ENCODE assay signal across 31 cellular contexts in genomic region chr1:237013608-237014007, GRCh38. TPM values are rescaled to one million over a fixed set of nuclear protein-coding genes. Genes with fewer than 3 reads are reported as not detected.
DNase-seq lines count a peak whose midpoint lies in the region; ATAC-seq and TF ChIP-seq lines count a peak whose summit lies in the region.
"Had no signal": no experiment of that assay in that cellular context is flagged by ENCODE, and none has a peak within 500 bp of the region (broad histone marks: within the 10 kb centered on the region; RNA-seq: fewer than 3 reads in every experiment).

No MANE protein-coding gene starts in this region.

- H3K4me1 ChIP-seq in mammary epithelial cell (ENCODE audit: insufficient read depth, low read length): no peaks in the 10 kb centered on the region
- peaks cover 3 to 21% (median 8%) of the 10 kb centered on the region in 4 donors for H3K4me1 ChIP-seq in transverse colon
- H3K4me1 ChIP-seq: tibial nerve had no signal

- H3K27me3 ChIP-seq in mammary epithelial cell (ENCODE audit: insufficient read depth, low read length) (no peaks in the 10 kb centered on the region), transverse colon (no peaks in the 10 kb centered on the region)
- H3K27me3 ChIP-seq: tibial nerve had no signal

- H3K36me3 Mint-ChIP-seq in MCF 10A (ENCODE audit: insufficient read depth, unreplicated experiment) (no peaks in the 10 kb centered on the region), chondrocyte (ENCODE audit: low read depth) (no peaks in the 10 kb centered on the region), osteocyte (ENCODE audit: unreplicated experiment) (no peaks in the 10 kb centered on the region)
- H3K36me3 Mint-ChIP-seq: activated naive CD4-positive, alpha-beta T cell treated with anti-CD3 and anti-CD28 coated beads, Interleukin-2, amount 10 ng/mL, durations not matched to agents 7 days and 5 days; natural killer cell treated with Interleukin-12 subunit alpha and Interleukin-12 subunit beta and Interleukin-15 and Interleukin-18, amount 100 ng/mL, for 72 hours had no signal

- H3K4me3 ChIP-seq in mammary epithelial cell (replicated peaks in 1 of 3; ENCODE audit: insufficient read depth in 1 of 3, low read depth in 2 of 3, low read length in 3 of 3) (no peak overlapping the region), transverse colon (no peak overlapping the region)
- H3K4me3 ChIP-seq: GM12878, tibial nerve had no signal

- POLR2A ChIA-PET in MCF 10A (lab: Yijun Ruan, JAX): no interaction called here

- no peak overlapping the region for H3K4me2 ChIP-seq in mammary epithelial cell (ENCODE audit: insufficient read depth, low read depth, low read length)

- H3K36me3 ChIP-seq in mammary epithelial cell (ENCODE audit: insufficient read depth, low read length) (no peaks in the 10 kb centered on the region), transverse colon (no peaks in the 10 kb centered on the region)
- H3K36me3 ChIP-seq: tibial nerve had no signal

- TF ChIP-seq POLR2A in transverse colon (IDR thresholded peaks at IDR 0.05): no peak

- H3K9me3 Mint-ChIP-seq in MCF 10A (ENCODE audit: unreplicated experiment) (no peaks in the 10 kb centered on the region), chondrocyte (ENCODE audit: low read depth) (no peaks in the 10 kb centered on the region), osteocyte (ENCODE audit: unreplicated experiment) (peaks cover 2% of the 10 kb centered on the region)
- H3K9me3 Mint-ChIP-seq: activated CD4-positive, alpha-beta memory T cell treated with anti-CD3 and anti-CD28 coated beads, Interleukin-2, amount 10 ng/mL, durations not matched to agents 7 days and 5 days; activated naive CD4-positive, alpha-beta T cell treated with anti-CD3 and anti-CD28 coated beads, Interleukin-2, amount 10 ng/mL, durations not matched to agents 7 days and 5 days; effector memory CD8-positive, alpha-beta T cell; natural killer cell treated with Interleukin-12 subunit alpha and Interleukin-12 subunit beta and Interleukin-15 and Interleukin-18, amount 100 ng/mL, for 72 hours; stimulated activated naive CD8-positive, alpha-beta T cell treated with anti-CD3 and anti-CD28 coated beads, Interleukin-15, Interleukin-2, amounts not matched to agents 100 ng/mL and 50 ng/mL, for 24 hours had no signal

- H3K27ac Mint-ChIP-seq in MCF 10A (ENCODE audit: low read depth, unreplicated experiment) (peak overlapping the region; percentile 88), chondrocyte (ENCODE audit: unreplicated experiment) (peak overlapping the region; percentile 74), osteocyte (ENCODE audit: unreplicated experiment) (peak overlapping the region; percentile 76)
- H3K27ac Mint-ChIP-seq: activated CD4-positive, alpha-beta memory T cell treated with anti-CD3 and anti-CD28 coated beads, Interleukin-2, amount 10 ng/mL, durations not matched to agents 7 days and 5 days; activated naive CD4-positive, alpha-beta T cell treated with anti-CD3 and anti-CD28 coated beads, Interleukin-2, amount 10 ng/mL, durations not matched to agents 7 days and 5 days; effector memory CD8-positive, alpha-beta T cell; HFFc6; natural killer cell treated with Interleukin-12 subunit alpha and Interleukin-12 subunit beta and Interleukin-15 and Interleukin-18, amount 100 ng/mL, for 72 hours; stimulated activated naive CD8-positive, alpha-beta T cell treated with anti-CD3 and anti-CD28 coated beads, Interleukin-15, Interleukin-2, amounts not matched to agents 100 ng/mL and 50 ng/mL, for 24 hours had no signal

- H4K20me1 ChIP-seq in mammary epithelial cell (ENCODE audit: insufficient read depth, low read length): no peaks in the 10 kb centered on the region

- peaks cover 26% of the 10 kb centered on the region for H3K27me3 Mint-ChIP-seq in MCF 10A (ENCODE audit: insufficient read depth, unreplicated experiment)
- H3K27me3 Mint-ChIP-seq in chondrocyte (ENCODE audit: low read depth): peaks cover 21% of the 10 kb centered on the region
- H3K27me3 Mint-ChIP-seq in osteocyte (ENCODE audit: unreplicated experiment): peaks cover 22% of the 10 kb centered on the region

- H3K79me2 ChIP-seq in mammary epithelial cell (ENCODE audit: insufficient read depth, low read length): no peaks in the 10 kb centered on the region

- dilution Hi-C loops in mammary epithelial cell (cut with HindIII; ENCODE audit: low sequenced_read_pairs): no loop called here

- in situ Hi-C loops in mammary epithelial cell (cut with MboI; ENCODE audit: low sequenced_read_pairs in 2 of 2): no loop called here
- in situ Hi-C loops in transverse colon (cut with MboI; ENCODE audit: low pct_ligation_motif_present in 1 of 4, low pct_unique_long_range_greater_than_20kb in 1 of 4, low sequenced_read_pairs in 3 of 4): no loop called here

- ATAC-seq in HG02571 (IDR thresholded peaks at IDR 0.05; ENCODE audit: unreplicated experiment): no peak
- ATAC-seq: effector memory CD8-positive, alpha-beta T cell; GM12878; natural killer cell treated with Interleukin-12 subunit alpha and Interleukin-12 subunit beta and Interleukin-15 and Interleukin-18, amount 100 ng/mL, for 72 hours had no signal

- TF ChIP-seq EP300 in transverse colon (IDR thresholded peaks at IDR 0.05; ENCODE audit: low read depth): no peak

- H2AFZ ChIP-seq in mammary epithelial cell (ENCODE audit: low read depth, low read length): no peak overlapping the region

- 31% methylated on average over 5 of the region's 5 CpGs for WGBS in mammary epithelial cell (ENCODE audit: low coverage, missing lambda C conversion rate)
- 43 to 75% methylated on average over 1 to 5 of the region's 5 CpGs for WGBS in transverse colon (ENCODE audit: low coverage in 1 of 2), 2 donors

- H3K4me3 Mint-ChIP-seq in MCF 10A (ENCODE audit: unreplicated experiment) (no peak overlapping the region), chondrocyte (ENCODE audit: unreplicated experiment) (no peak overlapping the region), osteocyte (ENCODE audit: unreplicated experiment) (no peak overlapping the region)
- H3K4me3 Mint-ChIP-seq: activated CD4-positive, alpha-beta memory T cell treated with anti-CD3 and anti-CD28 coated beads, Interleukin-2, amount 10 ng/mL, durations not matched to agents 7 days and 5 days; activated naive CD4-positive, alpha-beta T cell treated with anti-CD3 and anti-CD28 coated beads, Interleukin-2, amount 10 ng/mL, durations not matched to agents 7 days and 5 days; effector memory CD8-positive, alpha-beta T cell; HFFc6; natural killer cell treated with Interleukin-12 subunit alpha and Interleukin-12 subunit beta and Interleukin-15 and Interleukin-18, amount 100 ng/mL, for 72 hours; stimulated activated naive CD8-positive, alpha-beta T cell treated with anti-CD3 and anti-CD28 coated beads, Interleukin-15, Interleukin-2, amounts not matched to agents 100 ng/mL and 50 ng/mL, for 24 hours had no signal

- H3K9me3 ChIP-seq in mammary epithelial cell (replicated peaks; ENCODE audit: insufficient read depth, low read length): no peaks in the 10 kb centered on the region
- no peaks in the 10 kb centered on the region for H3K9me3 ChIP-seq in transverse colon
- H3K9me3 ChIP-seq: tibial nerve had no signal

- CTCF ChIA-PET in MCF 10A (lab: Yijun Ruan, JAX) (interaction anchor here (0.6 kb wide), 1 partner anchor 61 kb away, joined by 4 read pairs; no protein-coding TSS in a partner anchor), mammary epithelial cell (lab: Charles Lee; ENCODE audit: low non-redundant PET) (no interaction called here)

- no peak overlapping the region for H3K9ac ChIP-seq in mammary epithelial cell (ENCODE audit: insufficient read depth, low read length)

- DNase-seq in MCF 10A (ENCODE audit: unreplicated experiment) (no peak), mammary epithelial cell (no peak), chondrocyte (ENCODE audit: low spot score) (no peak), osteocyte (ENCODE audit: extremely low spot score, unreplicated experiment) (no peak), transverse colon (no peak), NCI-H146 treated with DMSO at 0.1 percent for 48 hours (lab: John Stamatoyannopoulos, UW; ENCODE audit: unreplicated experiment) (no peak), T-helper 1 cell (no peak)
- DNase-seq: 8988T; activated CD4-positive, alpha-beta memory T cell treated with anti-CD3 and anti-CD28 coated beads, Interleukin-2, amount 10 ng/mL, durations not matched to agents 7 days and 5 days; activated CD8-positive, alpha-beta memory T cell treated with anti-CD3 and anti-CD28 coated beads, Interleukin-2, amount 50 U/mL, for 4 hours; activated naive CD4-positive, alpha-beta T cell treated with anti-CD3 and anti-CD28 coated beads, Interleukin-2, amount 10 ng/mL, durations not matched to agents 7 days and 5 days; amniotic stem cell; effector memory CD8-positive, alpha-beta T cell; HFFc6; islet precursor cell; NCI-H187; NCI-H82; stimulated activated CD4-positive, alpha-beta T cell treated with anti-CD3 and anti-CD28 coated beads, Interleukin-1b, Interleukin-23, amount 100 ng/mL, for 48 hours; T-helper 9 cell had no signal

- H3K4me1 Mint-ChIP-seq in MCF 10A (ENCODE audit: insufficient read depth, unreplicated experiment): peaks cover 13% of the 10 kb centered on the region
- peaks cover 29% of the 10 kb centered on the region for H3K4me1 Mint-ChIP-seq in chondrocyte (ENCODE audit: low read depth)
- peaks cover 22% of the 10 kb centered on the region for H3K4me1 Mint-ChIP-seq in osteocyte (ENCODE audit: unreplicated experiment)
- H3K4me1 Mint-ChIP-seq: activated CD4-positive, alpha-beta memory T cell treated with anti-CD3 and anti-CD28 coated beads, Interleukin-2, amount 10 ng/mL, durations not matched to agents 7 days and 5 days; activated naive CD4-positive, alpha-beta T cell treated with anti-CD3 and anti-CD28 coated beads, Interleukin-2, amount 10 ng/mL, durations not matched to agents 7 days and 5 days had no signal

- no TSS peak for BruUV-seq in MCF 10A (replicated peaks; lab: Mats Ljungman, UMichigan)
- no TSS peak for BruUV-seq in mammary epithelial cell (replicated peaks; lab: Mats Ljungman, UMichigan)

- H3K27ac ChIP-seq in mammary epithelial cell (ENCODE audit: insufficient read depth, low read depth, low read length) (no peak overlapping the region), transverse colon (peak overlapping the region; percentile 36 to 73 (median 60))
- H3K27ac ChIP-seq: C4-2B, tibial nerve had no signal

- no peak for TF ChIP-seq CTCF in MCF 10A (IDR thresholded peaks at IDR 0.05; ENCODE audit: unreplicated experiment)
- no peak for TF ChIP-seq CTCF in mammary epithelial cell (conservative IDR thresholded peaks at IDR 0.05 in 1 of 2, IDR thresholded peaks at IDR 0.05 in 1 of 2; ENCODE audit: extremely low read depth in 1 of 2, insufficient read depth in 1 of 2, low read depth in 1 of 2, low read length in 2 of 2)
- TF ChIP-seq CTCF in chondrocyte (IDR thresholded peaks at IDR 0.05): no peak
- TF ChIP-seq CTCF in osteocyte (IDR thresholded peaks at IDR 0.05): no peak
- TF ChIP-seq CTCF in transverse colon (IDR thresholded peaks at IDR 0.05): no peak

- intact Hi-C loops in MCF 10A (cut with micrococcal nuclease) (no loop called here), mammary epithelial cell (cut with micrococcal nuclease) (no loop called here), transverse colon (cut with DNase I; ENCODE audit: low total_unique reads) (no loop called here)

RNA-seq across cellular contexts. Expression of gene MT1HL1, which starts 9.4 kb away (rescaled TPM):
- total RNA-seq in MCF 10A (2022) (not detected in 2 replicates), mammary epithelial cell (not detected), chondrocyte (not detected in 3 replicates), osteocyte (not detected in 2 replicates), transverse colon (not detected)
- polyA plus RNA-seq in mammary epithelial cell: not detected
- polyA minus RNA-seq in mammary epithelial cell: not detected
- total RNA-seq: activated CD4-positive, alpha-beta memory T cell treated with anti-CD3 and anti-CD28 coated beads, Interleukin-2, amount 10 ng/mL, durations not matched to agents 7 days and 5 days; fibroblast of villous mesenchyme; GM12878; H1; HFFc6; HT1080; lower leg skin; natural killer cell treated with Interleukin-12 subunit alpha and Interleukin-12 subunit beta and Interleukin-15 and Interleukin-18, amount 100 ng/mL, for 72 hours; NCI-H460; osteoblast; tibial nerve had no signal
- polyA plus RNA-seq: GM12878, H1 had no signal

RNA-seq across cellular contexts. Expression of gene RYR2, which starts 28.4 kb away (rescaled TPM):
- total RNA-seq in MCF 10A (2022): 4.0 and 5.3 TPM in 2 replicates
- not detected for total RNA-seq in mammary epithelial cell
- polyA plus RNA-seq in mammary epithelial cell: 0.23 TPM
- 0.10 TPM for polyA minus RNA-seq in mammary epithelial cell
- 0.02 to 0.15 TPM (median 0.12 TPM) in 3 replicates for total RNA-seq in chondrocyte
- total RNA-seq in osteocyte: 0.03 and 0.05 TPM in 2 replicates
- 1 to 10 TPM; 1.2 to 7.0 (median 2.5) TPM for total RNA-seq in transverse colon
- total RNA-seq: fibroblast of villous mesenchyme, GM12878, osteoblast had no signal
